In the genomic region with DNA sequence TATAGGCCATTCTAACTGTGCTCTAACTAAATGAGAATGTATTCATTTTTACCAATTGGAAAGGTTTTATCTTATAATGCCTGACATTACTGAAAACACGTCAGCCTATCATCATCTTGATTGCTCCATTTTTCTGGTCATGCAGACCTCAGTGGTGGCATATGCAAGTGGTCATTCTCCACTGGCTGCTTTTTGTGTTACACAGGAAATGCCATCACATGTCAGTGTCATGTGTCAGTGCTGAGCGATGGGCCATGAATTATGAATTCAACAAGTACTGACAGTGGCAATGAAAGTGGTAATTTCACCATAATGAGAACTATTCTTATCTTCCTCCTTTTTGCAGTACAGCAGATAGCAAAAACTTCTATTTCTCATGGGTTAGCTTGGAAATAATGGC, we compare ENCODE assay signal across 16 cellular contexts.
DNase-seq lines count a peak whose midpoint lies in the region; ATAC-seq and TF ChIP-seq lines count a peak whose summit lies in the region.
"Had no signal": no experiment of that assay in that cellular context is flagged by ENCODE, and none has a peak within 500 bp of the region (broad histone marks: within the 10 kb centered on the region; RNA-seq: fewer than 3 reads in every experiment).

No MANE protein-coding gene starts in this region.

- no peak overlapping the region for H3K9ac ChIP-seq in mesenchymal stem cell (ENCODE audit: low read length)

- no peaks in the 10 kb centered on the region for H3K27me3 Mint-ChIP-seq in activated CD8-positive, alpha-beta memory T cell treated with anti-CD3 and anti-CD28 coated beads, Interleukin-2, amount 10 ng/mL, durations not matched to agents 7 days and 5 days
- H3K27me3 Mint-ChIP-seq: CD4-positive, CD25-positive, alpha-beta regulatory T cell had no signal

- H3K36me3 ChIP-seq in mesenchymal stem cell (ENCODE audit: control insufficient read depth in 1 of 2, insufficient read depth in 2 of 2, low read depth in 1 of 2, low read length in 2 of 2) = no peaks in the 10 kb centered on the region
- no peaks in the 10 kb centered on the region for H3K36me3 ChIP-seq in effector memory CD4-positive, alpha-beta T cell (ENCODE audit: control insufficient read depth, insufficient read depth, low read length)
- H3K36me3 ChIP-seq: BE2C had no signal

- H2BK120ac ChIP-seq in mesenchymal stem cell (ENCODE audit: low read depth, low read length) = no peak overlapping the region

- H3K27ac Mint-ChIP-seq in activated CD8-positive, alpha-beta memory T cell treated with anti-CD3 and anti-CD28 coated beads, Interleukin-2, amount 10 ng/mL, durations not matched to agents 7 days and 5 days = no peak overlapping the region

- no peak overlapping the region for H3K23ac ChIP-seq in mesenchymal stem cell (ENCODE audit: low read length in 2 of 2)

- H3K4me3 ChIP-seq in epithelial cell of esophagus (ENCODE audit: low read length) (no peak overlapping the region), mesenchymal stem cell (ENCODE audit: insufficient read depth in 1 of 2, low read depth in 1 of 2, low read length in 2 of 2) (no peak overlapping the region)
- H3K4me3 ChIP-seq in effector memory CD4-positive, alpha-beta T cell (ENCODE audit: insufficient read depth, low read depth, low read length, poor library complexity, severe bottlenecking) = no peak overlapping the region

- H3K4me2 ChIP-seq in mesenchymal stem cell (ENCODE audit: low read length, poor library complexity, severe bottlenecking) = no peak overlapping the region

- no peak overlapping the region for H2BK15ac ChIP-seq in mesenchymal stem cell (ENCODE audit: low read depth, poor library complexity, severe bottlenecking)

- H3K79me1 ChIP-seq in mesenchymal stem cell (replicated peaks; ENCODE audit: low read length, poor library complexity, severe bottlenecking) = no peaks in the 10 kb centered on the region

- H2AK5ac ChIP-seq in mesenchymal stem cell (ENCODE audit: low read length, severe bottlenecking) = no peak overlapping the region

- H3K4me3 Mint-ChIP-seq in activated CD8-positive, alpha-beta memory T cell treated with anti-CD3 and anti-CD28 coated beads, Interleukin-2, amount 10 ng/mL, durations not matched to agents 7 days and 5 days = no peak overlapping the region
- H3K4me3 Mint-ChIP-seq: CD4-positive, CD25-positive, alpha-beta regulatory T cell had no signal

- H3K9me3 Mint-ChIP-seq in activated CD8-positive, alpha-beta memory T cell treated with anti-CD3 and anti-CD28 coated beads, Interleukin-2, amount 10 ng/mL, durations not matched to agents 7 days and 5 days (ENCODE audit: low read depth) = peaks cover 3% of the 10 kb centered on the region

- no peak overlapping the region for H3K27ac ChIP-seq in mesenchymal stem cell (ENCODE audit: low read length, poor library complexity, severe bottlenecking)
- no peak overlapping the region for H3K27ac ChIP-seq in effector memory CD4-positive, alpha-beta T cell (ENCODE audit: insufficient read depth, low read length, poor library complexity, severe bottlenecking)
- H3K27ac ChIP-seq: RWPE1 had no signal

- CTCF ChIA-PET in activated CD8-positive, alpha-beta memory T cell treated with anti-CD3 and anti-CD28 coated beads, Interleukin-2, amount 10 ng/mL, durations not matched to agents 7 days and 5 days (lab: Charles Lee) = no interaction called here

- H3K14ac ChIP-seq in mesenchymal stem cell (ENCODE audit: low read length in 2 of 2) = no peak overlapping the region

- DNase-seq in ELR (ENCODE audit: low read depth) (peak; percentile 1), HT1080 (ENCODE audit: low read depth) (peak; percentile 41), epithelial cell of esophagus (ENCODE audit: low read depth) (peak; percentile 42), mesenchymal stem cell (peak; percentile 1)
- DNase-seq in effector memory CD4-positive, alpha-beta T cell = no peak
- DNase-seq in activated CD8-positive, alpha-beta memory T cell treated with anti-CD3 and anti-CD28 coated beads, Interleukin-2, amount 10 ng/mL, durations not matched to agents 7 days and 5 days = no peak
- DNase-seq: BE2C; Caco-2; CD4-positive, CD25-positive, alpha-beta regulatory T cell; DMS153; NCI-H1105; NCI-H1694; NCI-H510A treated with DMSO at 0.1 percent for 48 hours; PC-3 had no signal

- no peak overlapping the region for H4K8ac ChIP-seq in mesenchymal stem cell (ENCODE audit: low read length)

- H3K4me1 ChIP-seq in mesenchymal stem cell (ENCODE audit: control insufficient read depth, insufficient read depth, low read depth, low read length) = no peaks in the 10 kb centered on the region
- no peaks in the 10 kb centered on the region for H3K4me1 ChIP-seq in effector memory CD4-positive, alpha-beta T cell (ENCODE audit: control insufficient read depth, insufficient read depth, low read length, poor library complexity, severe bottlenecking)
- H3K4me1 ChIP-seq: BE2C, Caco-2 had no signal

- no peak for TF ChIP-seq CTCF in epithelial cell of esophagus (IDR thresholded peaks at IDR 0.05; ENCODE audit: insufficient read depth, low read depth, low read length, missing control alignments)

- WGBS in mesenchymal stem cell = 95% methylated on average over 1 of the region's 2 CpGs

- H3K18ac ChIP-seq in mesenchymal stem cell (ENCODE audit: low read depth in 1 of 2, low read length in 2 of 2) = no peak overlapping the region

- H2AFZ ChIP-seq in mesenchymal stem cell (ENCODE audit: low read depth, low read length) = no peak overlapping the region

- H3K36me3 Mint-ChIP-seq in activated CD8-positive, alpha-beta memory T cell treated with anti-CD3 and anti-CD28 coated beads, Interleukin-2, amount 10 ng/mL, durations not matched to agents 7 days and 5 days = no peaks in the 10 kb centered on the region
- H3K36me3 Mint-ChIP-seq: CD4-positive, CD25-positive, alpha-beta regulatory T cell had no signal

- H3K27me3 ChIP-seq in mesenchymal stem cell (ENCODE audit: control insufficient read depth in 1 of 2, insufficient read depth in 1 of 2, low read length in 2 of 2) = no peaks in the 10 kb centered on the region
- no peaks in the 10 kb centered on the region for H3K27me3 ChIP-seq in effector memory CD4-positive, alpha-beta T cell (replicated peaks; ENCODE audit: control insufficient read depth, insufficient read depth, low read length, poor library complexity, severe bottlenecking)
- H3K27me3 ChIP-seq: BE2C had no signal

- H2BK12ac ChIP-seq in mesenchymal stem cell (ENCODE audit: low read length in 2 of 2) = no peak overlapping the region

- TF ChIP-seq POLR2A in GM18505 (IDR thresholded peaks at IDR 0.05; ENCODE audit: borderline replicate concordance, extremely low read depth, insufficient read depth, insufficient read length) = no peak

- no peaks in the 10 kb centered on the region for H3K9me3 ChIP-seq in mesenchymal stem cell (ENCODE audit: control insufficient read depth, low read length)
- H3K9me3 ChIP-seq in effector memory CD4-positive, alpha-beta T cell (ENCODE audit: control insufficient read depth, low read length) = no peaks in the 10 kb centered on the region
- H3K9me3 ChIP-seq: BE2C, Caco-2 had no signal

- H3K4ac ChIP-seq in mesenchymal stem cell (ENCODE audit: low read depth in 1 of 2, low read length in 2 of 2) = no peak overlapping the region

- no peak overlapping the region for H2BK5ac ChIP-seq in mesenchymal stem cell (ENCODE audit: low read depth, low read length, poor library complexity, severe bottlenecking)

- H4K91ac ChIP-seq in mesenchymal stem cell (ENCODE audit: low read length) = no peak overlapping the region

- H3K4me1 Mint-ChIP-seq in activated CD8-positive, alpha-beta memory T cell treated with anti-CD3 and anti-CD28 coated beads, Interleukin-2, amount 10 ng/mL, durations not matched to agents 7 days and 5 days = no peaks in the 10 kb centered on the region
- H3K4me1 Mint-ChIP-seq: CD4-positive, CD25-positive, alpha-beta regulatory T cell had no signal

- ATAC-seq in GM18505 (IDR thresholded peaks at IDR 0.05; ENCODE audit: unreplicated experiment) = no peak
- ATAC-seq in activated CD8-positive, alpha-beta memory T cell treated with anti-CD3 and anti-CD28 coated beads, Interleukin-2, amount 10 ng/mL, durations not matched to agents 7 days and 5 days = no peak
- ATAC-seq: PC-3 had no signal

Comparison
In these comparisons a context has a peak if more than half of its experiments do, and no peak if none do; other contexts are left out.
1. DNase-seq: peak in ELR (single experiment), HT1080 (single experiment), epithelial cell of esophagus (single experiment) and mesenchymal stem cell (single experiment); none in effector memory CD4-positive, alpha-beta T cell (0 of 3) and activated CD8-positive, alpha-beta memory T cell treated with anti-CD3 and anti-CD28 coated beads, Interleukin-2, amount 10 ng/mL, durations not matched to agents 7 days and 5 days (single experiment).